In the genomic region with DNA sequence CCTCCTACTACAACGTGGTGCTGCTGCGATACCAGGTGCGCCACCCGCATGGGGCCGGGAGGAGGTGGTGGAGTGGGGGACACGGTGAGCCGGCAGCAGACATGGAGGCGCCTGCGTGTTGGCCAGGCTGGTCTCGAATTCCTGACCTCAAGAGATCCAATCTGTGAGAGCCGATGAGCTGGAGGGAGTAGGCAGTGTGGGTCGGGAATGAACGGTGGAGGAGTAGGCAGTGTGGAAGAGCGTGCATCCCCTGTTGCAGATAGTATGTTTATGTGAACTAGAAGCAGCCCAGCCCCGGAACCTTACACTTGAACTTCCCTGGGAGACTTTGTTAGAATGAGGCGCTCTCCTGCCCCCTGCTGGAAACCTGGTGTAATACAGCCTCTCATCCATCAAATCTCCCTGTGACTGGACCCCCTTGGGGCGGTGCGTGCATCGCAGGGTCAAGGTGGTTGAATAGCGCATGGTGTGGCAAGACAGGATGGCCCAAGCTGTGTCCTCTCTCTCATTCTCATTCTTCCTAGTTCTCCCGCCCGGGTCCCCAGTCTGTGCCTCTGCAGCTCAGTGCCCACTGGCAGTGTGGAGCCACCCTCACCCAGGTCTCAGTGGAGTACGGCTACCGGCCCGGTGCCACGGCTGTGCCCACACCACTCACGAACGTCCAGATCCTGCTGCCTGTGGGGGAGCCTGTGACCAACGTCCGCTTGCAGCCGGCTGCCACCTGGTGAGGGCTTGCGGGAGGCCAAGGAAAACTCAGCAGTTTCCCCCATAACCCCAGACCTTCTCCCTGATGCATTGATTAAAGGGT, we compare ENCODE assay signal across 8 cellular contexts. TPM values are rescaled to one million over a fixed set of nuclear protein-coding genes. Genes with fewer than 3 reads are reported as not detected.
DNase-seq lines count a peak whose midpoint lies in the region; ATAC-seq, FAIRE-seq and TF ChIP-seq lines count a peak whose summit lies in the region.

No MANE protein-coding gene starts in this region.

- H3K4me2 ChIP-seq in HepG2 (ENCODE audit: low read depth, low read length): no peak overlapping the region

- TF ChIP-seq POLR2A in HepG2 (IDR thresholded peaks at IDR 0.05; ENCODE audit: insufficient read depth in 1 of 2, low read depth in 2 of 2, low read length in 2 of 2): no peak

- no peaks in the 10 kb centered on the region for H3K79me2 ChIP-seq in HepG2 (ENCODE audit: insufficient read depth, low read length)

- WGBS in HepG2 (ENCODE audit: low lambda C conversion rate): 69% methylated on average over 21 of the region's 32 CpGs

- POLR2A ChIA-PET in HepG2 (lab: Yijun Ruan, JAX): interaction anchor here (1.9 kb wide), 1 partner anchor 75 kb away, joined by 6 read pairs; the partner anchor contains the start of gene RPL18A

- no peaks in the 10 kb centered on the region for H3K4me1 ChIP-seq in HepG2 (ENCODE audit: insufficient read depth, low read length)

- in situ Hi-C loops in HepG2 (cut with HindIII; ENCODE audit: extremely low pct_ligation_motif_present, low pct_unique_long_range_greater_than_20kb): no loop called here

- no peaks in the 10 kb centered on the region for H4K20me1 ChIP-seq in HepG2 (ENCODE audit: insufficient read depth, low read length)

- no peak overlapping the region for H3K9ac ChIP-seq in HepG2 (ENCODE audit: insufficient read depth, low read depth, low read length)

- H3K27me3 ChIP-seq in HepG2 (ENCODE audit: control insufficient read depth in 1 of 2, insufficient read depth in 2 of 2, low read length in 2 of 2): no peaks in the 10 kb centered on the region

- TF ChIP-seq EP300 in HepG2 (IDR thresholded peaks at IDR 0.05; ENCODE audit: low read depth in 2 of 2, low read length in 2 of 2): no peak
- TF ChIP-seq EP300 in HepG2 (CRISPR knock-in tag; IDR thresholded peaks at IDR 0.05; ENCODE audit: borderline replicate concordance): no peak

- H3K4me3 ChIP-seq in HepG2 (replicated peaks in 1 of 3; ENCODE audit: insufficient read depth in 1 of 3, low read depth in 2 of 3, low read length in 3 of 3): no peak overlapping the region

- peak; percentile 56; the same call in 1 of the 2 replicates for TF ChIP-seq RAD21 in HepG2 (CRISPR knock-in tag; IDR thresholded peaks at IDR 0.05)

- ATAC-seq in HepG2 (peak; percentile 31; the same call in 2 of the 3 replicates), GM18907 (IDR thresholded peaks at IDR 0.05; ENCODE audit: unreplicated experiment) (no peak)

- 0 out of 5 replicates have a peak, but pooled peaks cover 0 to 4% of the 10 kb centered on the region in 2 experiments for H3K36me3 ChIP-seq in HepG2 (replicated peaks in 1 of 2; ENCODE audit: control insufficient read depth in 1 of 2, insufficient read depth in 2 of 2, low read length in 2 of 2)

- peak; percentile 25 for DNase-seq in NK-92 treated with Interleukin-12 subunit alpha and Interleukin-12 subunit beta, amount 100 ng/mL, for 24 hours (lab: John Stamatoyannopoulos, UW)
- DNase-seq in NK-92 (lab: John Stamatoyannopoulos, UW; ENCODE audit: unreplicated experiment) (no peak), NCI-H2196 treated with DMSO at 0.1 percent for 48 hours (lab: John Stamatoyannopoulos, UW; ENCODE audit: unreplicated experiment) (peak; percentile 31), caudate nucleus (lab: John Stamatoyannopoulos, UW) (peak in 53 of 61 donors; percentile 3 to 86 (median 39)), HepG2 (ENCODE audit: low spot score) (peak; percentile 49)
- DNase-seq in activated CD4-positive, CD25-positive, alpha-beta regulatory T cell (lab: John Stamatoyannopoulos, UW): peak; percentile 46 to 57 (median 49)
- peak; percentile 57 to 72 (median 59) for DNase-seq in stimulated activated CD4-positive, alpha-beta T cell treated with anti-CD3 and anti-CD28 coated beads, TNF-alpha, amount 100 ng/mL, for 24 hours (ENCODE audit: low read depth in 3 of 3)

- intact Hi-C loops in HepG2 (cut with micrococcal nuclease; ENCODE audit: unreplicated experiment): no loop called here

- no TSS peak for BruUV-seq in HepG2 (replicated peaks; lab: Mats Ljungman, UMichigan)

- no peak overlapping the region for H3K27ac ChIP-seq in caudate nucleus (ENCODE audit: low read depth, low read length)
- H3K27ac ChIP-seq in HepG2 (ENCODE audit: extremely low read length, insufficient read depth, low read length): no peak overlapping the region

- TF ChIP-seq CTCF in HepG2 (CRISPR knock-in tag; IDR thresholded peaks at IDR 0.05): peak; percentile 77

- CTCF ChIA-PET in HepG2 (lab: Yijun Ruan, JAX; ENCODE audit: low intra/inter-chr PET ratio, low total read pairs): interaction anchor here (1.9 kb wide), 1 partner anchor 71 kb away, joined by 8 read pairs; no protein-coding TSS in a partner anchor

- H2AFZ ChIP-seq in HepG2 (ENCODE audit: low read length): no peak overlapping the region

- peak; percentile 70 for FAIRE-seq in HepG2 (lab: Jason Lieb, UNC)

- no peaks in the 10 kb centered on the region for H3K9me3 ChIP-seq in HepG2 (ENCODE audit: low read length)

RNA-seq across cellular contexts. Expression of gene B3GNT3, which starts 10.5 kb away (rescaled TPM):
- total RNA-seq in HepG2 (2016; rRNA removed; fragmentation: Illumina TruSeq; extraction: Trizol): 0.48 and 0.86 TPM in 2 replicates
- 0.18 and 0.40 TPM in 2 replicates for total RNA-seq in HepG2 (2016; cell fraction: cytosol; rRNA removed; fragmentation: Illumina TruSeq; extraction: Trizol; ENCODE audit: low read depth)
- 0.36 and 1.2 TPM in 2 replicates for total RNA-seq in HepG2 (2016; cell fraction: insoluble cytoplasmic fraction; rRNA removed; fragmentation: Illumina TruSeq; extraction: Trizol)
- total RNA-seq in HepG2 (2016; cell fraction: membrane; rRNA removed; fragmentation: Illumina TruSeq; extraction: Trizol): 0.38 and 0.43 TPM in 2 replicates
- total RNA-seq in HepG2 (2016; cell fraction: nucleus; rRNA removed; fragmentation: Illumina TruSeq; extraction: Trizol): 1.0 and 1.3 TPM in 2 replicates
- 4.0 and 8.6 TPM in 2 replicates for polyA plus RNA-seq in HepG2 (2011; rRNA removed)
- 4.2 and 6.3 TPM in 2 replicates for polyA plus RNA-seq in HepG2 (2011; cell fraction: cytosol; rRNA removed)
- polyA plus RNA-seq in HepG2 (2011; cell fraction: nucleus; rRNA removed): 3.5 and 4.5 TPM in 2 replicates
- 9.1 and 10.5 TPM in 2 replicates for polyA plus RNA-seq in HepG2 (2012)
- polyA plus RNA-seq in HepG2 (2016; cell fraction: cytosol; fragmentation: Illumina TruSeq; extraction: Trizol; ENCODE audit: low read depth): 0.10 and 0.18 TPM in 2 replicates
- polyA plus RNA-seq in HepG2 (2016; cell fraction: insoluble cytoplasmic fraction; fragmentation: Illumina TruSeq; extraction: Trizol; ENCODE audit: low read depth): 0.61 and 0.62 TPM in 2 replicates
- polyA plus RNA-seq in HepG2 (2016; cell fraction: membrane; fragmentation: Illumina TruSeq; extraction: Trizol; ENCODE audit: low read depth): 0.29 and 0.35 TPM in 2 replicates
- 1.8 and 2.3 TPM in 2 replicates for polyA plus RNA-seq in HepG2 (2016; cell fraction: nucleus; fragmentation: Illumina TruSeq; extraction: Trizol; ENCODE audit: insufficient read depth, low read depth)
- 2.7 and 11.1 TPM in 2 replicates for polyA minus RNA-seq in HepG2 (2011; rRNA and poly(A)+ RNA removed; ENCODE audit: low replicate concordance)
- 3.0 and 4.7 TPM in 2 replicates for polyA minus RNA-seq in HepG2 (2011; cell fraction: cytosol; rRNA and poly(A)+ RNA removed)
- 1.8 and 3.1 TPM in 2 replicates for polyA minus RNA-seq in HepG2 (2011; cell fraction: nucleus; rRNA and poly(A)+ RNA removed)

RNA-seq across cellular contexts. Expression of gene FCHO1, which starts 33.1 kb away (rescaled TPM):
- total RNA-seq in HepG2 (2016; rRNA removed; fragmentation: Illumina TruSeq; extraction: Trizol): 1.2 and 1.3 TPM in 2 replicates
- total RNA-seq in HepG2 (2016; cell fraction: cytosol; rRNA removed; fragmentation: Illumina TruSeq; extraction: Trizol; ENCODE audit: low read depth): 0.18 and 1.7 TPM in 2 replicates
- total RNA-seq in HepG2 (2016; cell fraction: insoluble cytoplasmic fraction; rRNA removed; fragmentation: Illumina TruSeq; extraction: Trizol): 0.45 and 2.3 TPM in 2 replicates
- total RNA-seq in HepG2 (2016; cell fraction: membrane; rRNA removed; fragmentation: Illumina TruSeq; extraction: Trizol): 1.4 TPM in 2 replicates
- 1.6 and 3.1 TPM in 2 replicates for total RNA-seq in HepG2 (2016; cell fraction: nucleus; rRNA removed; fragmentation: Illumina TruSeq; extraction: Trizol)
- polyA plus RNA-seq in HepG2 (2011; rRNA removed): 2.5 and 3.1 TPM in 2 replicates
- polyA plus RNA-seq in HepG2 (2011; cell fraction: cytosol; rRNA removed): 0.95 and 1.5 TPM in 2 replicates
- polyA plus RNA-seq in HepG2 (2011; cell fraction: nucleus; rRNA removed): 23.2 and 28.6 TPM in 2 replicates
- 4.3 and 5.3 TPM in 2 replicates for polyA plus RNA-seq in HepG2 (2012)
- polyA plus RNA-seq in HepG2 (2016; cell fraction: cytosol; fragmentation: Illumina TruSeq; extraction: Trizol; ENCODE audit: low read depth): 0.75 and 1.1 TPM in 2 replicates
- polyA plus RNA-seq in HepG2 (2016; cell fraction: insoluble cytoplasmic fraction; fragmentation: Illumina TruSeq; extraction: Trizol; ENCODE audit: low read depth): 0.76 and 2.0 TPM in 2 replicates
- polyA plus RNA-seq in HepG2 (2016; cell fraction: membrane; fragmentation: Illumina TruSeq; extraction: Trizol; ENCODE audit: low read depth): 0.88 and 1.4 TPM in 2 replicates
- 4.8 and 5.1 TPM in 2 replicates for polyA plus RNA-seq in HepG2 (2016; cell fraction: nucleus; fragmentation: Illumina TruSeq; extraction: Trizol; ENCODE audit: insufficient read depth, low read depth)
- 1.3 and 16.7 TPM in 2 replicates for polyA minus RNA-seq in HepG2 (2011; rRNA and poly(A)+ RNA removed; ENCODE audit: low replicate concordance)
- polyA minus RNA-seq in HepG2 (2011; cell fraction: cytosol; rRNA and poly(A)+ RNA removed): 2.5 and 4.6 TPM in 2 replicates
- 20.1 and 21.3 TPM in 2 replicates for polyA minus RNA-seq in HepG2 (2011; cell fraction: nucleus; rRNA and poly(A)+ RNA removed)

RNA-seq across cellular contexts. Expression of gene INSL3, which starts 36.9 kb away (rescaled TPM):
- not detected in 2 replicates for total RNA-seq in HepG2 (2016; rRNA removed; fragmentation: Illumina TruSeq; extraction: Trizol)
- not detected in 2 replicates for total RNA-seq in HepG2 (2016; cell fraction: cytosol; rRNA removed; fragmentation: Illumina TruSeq; extraction: Trizol; ENCODE audit: low read depth)
- not detected in 2 replicates for total RNA-seq in HepG2 (2016; cell fraction: insoluble cytoplasmic fraction; rRNA removed; fragmentation: Illumina TruSeq; extraction: Trizol)
- not detected in 2 replicates for total RNA-seq in HepG2 (2016; cell fraction: membrane; rRNA removed; fragmentation: Illumina TruSeq; extraction: Trizol)
- not detected in 2 replicates for total RNA-seq in HepG2 (2016; cell fraction: nucleus; rRNA removed; fragmentation: Illumina TruSeq; extraction: Trizol)
- 0.30 and 0.44 TPM in 2 replicates for polyA plus RNA-seq in HepG2 (2011; rRNA removed)
- 0.21 TPM in 1 of 2 replicates, not detected in the other for polyA plus RNA-seq in HepG2 (2011; cell fraction: cytosol; rRNA removed)
- polyA plus RNA-seq in HepG2 (2011; cell fraction: nucleus; rRNA removed): 1.2 and 1.5 TPM in 2 replicates
- polyA plus RNA-seq in HepG2 (2012): 0.23 and 0.35 TPM in 2 replicates
- not detected in 2 replicates for polyA plus RNA-seq in HepG2 (2016; cell fraction: cytosol; fragmentation: Illumina TruSeq; extraction: Trizol; ENCODE audit: low read depth)
- not detected in 2 replicates for polyA plus RNA-seq in HepG2 (2016; cell fraction: insoluble cytoplasmic fraction; fragmentation: Illumina TruSeq; extraction: Trizol; ENCODE audit: low read depth)
- not detected in 2 replicates for polyA plus RNA-seq in HepG2 (2016; cell fraction: membrane; fragmentation: Illumina TruSeq; extraction: Trizol; ENCODE audit: low read depth)
- polyA plus RNA-seq in HepG2 (2016; cell fraction: nucleus; fragmentation: Illumina TruSeq; extraction: Trizol; ENCODE audit: insufficient read depth, low read depth): not detected in 2 replicates
- polyA minus RNA-seq in HepG2 (2011; rRNA and poly(A)+ RNA removed; ENCODE audit: low replicate concordance): 0.88 TPM in 1 of 2 replicates, not detected in the other
- polyA minus RNA-seq in HepG2 (2011; cell fraction: cytosol; rRNA and poly(A)+ RNA removed): not detected in 2 replicates
- polyA minus RNA-seq in HepG2 (2011; cell fraction: nucleus; rRNA and poly(A)+ RNA removed): not detected in 2 replicates
